Comparison of ENCODE assay signal across 12 cellular contexts in genomic region chr13:51620165-51620983, GRCh38. TPM values are rescaled to one million over a fixed set of nuclear protein-coding genes. Genes with fewer than 3 reads are reported as not detected.
DNase-seq lines count a peak whose midpoint lies in the region; ATAC-seq and TF ChIP-seq lines count a peak whose summit lies in the region.
"Had no signal": no experiment of that assay in that cellular context is flagged by ENCODE, and none has a peak within 500 bp of the region (broad histone marks: within the 10 kb centered on the region; RNA-seq: fewer than 3 reads in every experiment).

No MANE protein-coding gene starts in this region.

- H3K36me3 ChIP-seq in mesodermal cell (ENCODE audit: control insufficient read depth, insufficient read depth, low read length) (peaks cover 3% of the 10 kb centered on the region), upper lobe of right lung (no peaks in the 10 kb centered on the region)

- TF ChIP-seq CTCF in upper lobe of right lung (IDR thresholded peaks at IDR 0.05), result no peak

- no peak for ATAC-seq in activated CD4-positive, alpha-beta T cell treated with anti-CD3 and anti-CD28 coated beads for 36 hours
- ATAC-seq in upper lobe of right lung (peak; percentile 65), GM18520 (IDR thresholded peaks at IDR 0.05; ENCODE audit: unreplicated experiment) (no peak)

- intact Hi-C loops in activated CD4-positive, alpha-beta T cell treated with anti-CD3 and anti-CD28 coated beads for 36 hours (cut with DNase I, micrococcal nuclease), result no loop called here
- intact Hi-C loops in dendritic cell treated with granulocyte-macrophage colony-stimulating factor and Interleukin-4, amounts not matched to agents 40 ng/mL and 50 ng/mL, for 4 days (cut with micrococcal nuclease), result loop anchor here (5.0 kb wide), 1 partner anchor 33 kb away; no protein-coding TSS in a partner anchor
- intact Hi-C loops in upper lobe of right lung (cut with DNase I), result no loop called here

- DNase-seq in activated CD4-positive, alpha-beta T cell treated with anti-CD3 and anti-CD28 coated beads for 36 hours, result no peak
- no peak for DNase-seq in activated CD4-positive, alpha-beta T cell treated with anti-CD3 and anti-CD28 coated beads, Interleukin-2, amount 50 U/mL, for 48 hours
- DNase-seq in upper lobe of right lung, result no peak
- no peak for DNase-seq in NCI-H2196 (lab: John Stamatoyannopoulos, UW; ENCODE audit: unreplicated experiment)
- no peak for DNase-seq in NCI-H82 (lab: John Stamatoyannopoulos, UW)
- DNase-seq: activated CD4-positive, alpha-beta T cell treated with anti-CD3 and anti-CD28 coated beads, Interleukin-2, amount 10 ng/mL, durations not matched to agents 24 days and 14 days; erythroblast; NCI-H1417 treated with DMSO at 0.1 percent for 48 hours; stimulated activated naive CD4-positive, alpha-beta T cell had no signal

- H3K36me3 Mint-ChIP-seq in activated CD4-positive, alpha-beta T cell treated with anti-CD3 and anti-CD28 coated beads for 36 hours (ENCODE audit: low read depth), result peaks cover 2% of the 10 kb centered on the region
- peaks cover 48% of the 10 kb centered on the region for H3K36me3 Mint-ChIP-seq in dendritic cell treated with granulocyte-macrophage colony-stimulating factor and Interleukin-4, amounts not matched to agents 40 ng/mL and 50 ng/mL, for 4 days (ENCODE audit: low read depth)

- no peaks in the 10 kb centered on the region for H3K9me3 Mint-ChIP-seq in activated CD4-positive, alpha-beta T cell treated with anti-CD3 and anti-CD28 coated beads for 36 hours (ENCODE audit: low read depth)
- no peaks in the 10 kb centered on the region for H3K9me3 Mint-ChIP-seq in dendritic cell treated with granulocyte-macrophage colony-stimulating factor and Interleukin-4, amounts not matched to agents 40 ng/mL and 50 ng/mL, for 4 days
- H3K9me3 Mint-ChIP-seq: activated CD4-positive, alpha-beta T cell treated with anti-CD3 and anti-CD28 coated beads, Interleukin-2, amount 10 ng/mL, durations not matched to agents 24 days and 14 days had no signal

- H3K4me3 Mint-ChIP-seq in activated CD4-positive, alpha-beta T cell treated with anti-CD3 and anti-CD28 coated beads for 36 hours, result no peak overlapping the region
- peak overlapping the region; percentile 67 for H3K4me3 Mint-ChIP-seq in dendritic cell treated with granulocyte-macrophage colony-stimulating factor and Interleukin-4, amounts not matched to agents 40 ng/mL and 50 ng/mL, for 4 days
- H3K4me3 Mint-ChIP-seq: activated CD4-positive, alpha-beta T cell treated with anti-CD3 and anti-CD28 coated beads, Interleukin-2, amount 10 ng/mL, durations not matched to agents 24 days and 14 days had no signal

- H3K4me3 ChIP-seq in mesodermal cell (ENCODE audit: extremely low read depth, insufficient read depth, low read length, poor library complexity, severe bottlenecking) (no peak overlapping the region), upper lobe of right lung (no peak overlapping the region)

- H3K27ac Mint-ChIP-seq in activated CD4-positive, alpha-beta T cell treated with anti-CD3 and anti-CD28 coated beads for 36 hours, result peak overlapping the region; percentile 71
- peak overlapping the region; percentile 93 for H3K27ac Mint-ChIP-seq in dendritic cell treated with granulocyte-macrophage colony-stimulating factor and Interleukin-4, amounts not matched to agents 40 ng/mL and 50 ng/mL, for 4 days

- H3K9me3 ChIP-seq in mesodermal cell (ENCODE audit: control insufficient read depth, low read length) (no peaks in the 10 kb centered on the region), upper lobe of right lung (no peaks in the 10 kb centered on the region)

- CTCF ChIA-PET in activated CD4-positive, alpha-beta T cell treated with anti-CD3 and anti-CD28 coated beads for 36 hours (lab: Charles Lee), result interaction anchor here (0.8 kb wide), 2 partner anchors 24 to 144 kb away, joined by 3 to 4 read pairs; no protein-coding TSS in a partner anchor

- peaks cover 45% of the 10 kb centered on the region for H3K4me1 Mint-ChIP-seq in activated CD4-positive, alpha-beta T cell treated with anti-CD3 and anti-CD28 coated beads for 36 hours
- H3K4me1 Mint-ChIP-seq in dendritic cell treated with granulocyte-macrophage colony-stimulating factor and Interleukin-4, amounts not matched to agents 40 ng/mL and 50 ng/mL, for 4 days (ENCODE audit: low read depth), result peaks cover 84% of the 10 kb centered on the region

- H3K27ac ChIP-seq in mesodermal cell (ENCODE audit: low read depth, low read length, severe bottlenecking), result peak overlapping the region; percentile 24
- no peak overlapping the region for H3K27ac ChIP-seq in upper lobe of right lung

- 93 to 96% methylated on average over 5 to 8 of the region's 11 CpGs for WGBS in mesodermal cell (ENCODE audit: insufficient coverage in 2 of 2), 2 experiments

- H3K4me1 ChIP-seq in mesodermal cell (ENCODE audit: control insufficient read depth, insufficient read depth, low read length, poor library complexity, severe bottlenecking) (peaks cover 18% of the 10 kb centered on the region), upper lobe of right lung (peaks cover 6% of the 10 kb centered on the region)

- H3K27me3 ChIP-seq in upper lobe of right lung, result no peaks in the 10 kb centered on the region

- H3K27me3 Mint-ChIP-seq in activated CD4-positive, alpha-beta T cell treated with anti-CD3 and anti-CD28 coated beads for 36 hours, result no peaks in the 10 kb centered on the region
- H3K27me3 Mint-ChIP-seq in dendritic cell treated with granulocyte-macrophage colony-stimulating factor and Interleukin-4, amounts not matched to agents 40 ng/mL and 50 ng/mL, for 4 days, result no peaks in the 10 kb centered on the region
- H3K27me3 Mint-ChIP-seq: activated CD4-positive, alpha-beta T cell treated with anti-CD3 and anti-CD28 coated beads, Interleukin-2, amount 10 ng/mL, durations not matched to agents 24 days and 14 days had no signal

- POLR2A ChIA-PET in activated CD4-positive, alpha-beta T cell treated with anti-CD3 and anti-CD28 coated beads for 36 hours (lab: Charles Lee), result interaction anchor here (0.6 to 1.8 kb wide), 4 partner anchors 15 to 181 kb away, joined by 3 to 8 read pairs (median 4); partner anchors contain the start of gene INTS6

RNA-seq across cellular contexts. Expression of gene WDFY2, which starts 36.1 kb away (rescaled TPM):
- 1 to 10 TPM; 7.4 to 9.5 TPM for total RNA-seq in activated CD4-positive, alpha-beta T cell treated with anti-CD3 and anti-CD28 coated beads for 36 hours
- 13.6 TPM for polyA plus RNA-seq in mesodermal cell (2013, experiment 1 of 2)
- 9.8 TPM for polyA plus RNA-seq in mesodermal cell (2013, experiment 2 of 2)
- total RNA-seq in upper lobe of right lung, result 13.1 TPM
